22 cellular contexts compared by ENCODE assay signal in the genomic region with DNA sequence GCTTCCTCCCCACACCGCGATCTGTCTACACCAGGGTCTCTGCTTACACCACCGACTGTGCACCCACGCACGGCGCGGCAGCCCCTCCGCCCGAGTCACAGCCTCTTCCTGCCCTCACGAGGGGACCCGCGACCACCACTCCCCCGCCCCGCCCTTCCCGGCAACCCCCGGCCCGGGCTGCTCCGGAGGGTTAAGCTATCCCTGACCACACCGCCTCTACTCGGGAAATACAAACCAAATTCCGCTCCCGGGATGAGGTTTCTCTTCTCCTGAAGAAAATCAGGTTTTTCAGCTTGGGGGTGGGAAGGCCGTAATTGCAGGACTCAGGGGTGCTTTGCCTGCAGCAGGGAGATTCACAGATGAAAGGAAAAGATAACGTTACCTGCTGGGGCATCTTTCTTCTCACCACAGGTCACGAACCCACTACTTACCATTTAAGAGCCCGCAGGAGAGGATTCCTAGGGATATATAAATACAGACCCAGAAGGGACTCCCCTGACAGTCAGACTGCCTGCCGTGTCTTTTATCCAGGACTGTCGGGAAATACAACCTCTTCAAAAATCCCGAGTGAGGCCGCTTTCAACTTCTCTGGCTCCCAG.
A peak's percentile ranks its signal among the peaks of the same experiment; 100 is the strongest.
DNase-seq lines count a peak whose midpoint lies in the region; ATAC-seq and TF ChIP-seq lines count a peak whose summit lies in the region.
"Had no signal": no experiment of that assay in that cellular context is flagged by ENCODE, and none has a peak within 500 bp of the region (broad histone marks: within the 10 kb centered on the region; RNA-seq: fewer than 3 reads in every experiment).

No MANE protein-coding gene starts in this region.

- H2BK20ac ChIP-seq in IMR-90 (ENCODE audit: low read depth, low read length): peak overlapping the region; percentile 75

- peak overlapping the region; percentile 23 for H4K91ac ChIP-seq in IMR-90 (ENCODE audit: insufficient read depth, low read depth, low read length)

- DNase-seq in IMR-90 (no peak), endodermal cell (peak; percentile 83), T1000 (lab: John Stamatoyannopoulos, UW) (no peak), T-helper 17 cell (no peak)
- DNase-seq in activated CD4-positive, CD25-positive, alpha-beta regulatory T cell treated with anti-CD3 and anti-CD28 coated beads, Interleukin-2, amount 50 U/mL, for 72 hours: no peak
- DNase-seq: activated CD4-positive, alpha-beta T cell treated with anti-CD3 and anti-CD28 coated beads for 36 hours; activated CD8-positive, alpha-beta memory T cell treated with anti-CD3 and anti-CD28 coated beads, Interleukin-2, amount 50 U/mL, for 4 hours; activated gamma-delta T cell treated with Interleukin-2 at 50 U/mL for 16 hours; CD4-positive, CD25-positive, alpha-beta regulatory T cell; DMS79; foreskin melanocyte; NCI-H146; NCI-H510A treated with DMSO at 0.1 percent for 48 hours; stimulated activated naive CD8-positive, alpha-beta T cell treated with anti-CD3 and anti-CD28 coated beads, Interleukin-15, Interleukin-2, amounts not matched to agents 100 U/mL and 50 U/mL, for 24 hours had no signal

- no peak for TF ChIP-seq RAD21 in IMR-90 (IDR thresholded peaks at IDR 0.05; ENCODE audit: low read length)

- CTCF ChIA-PET in IMR-90 (lab: Yijun Ruan, JAX): no interaction called here

- H3K4me3 Mint-ChIP-seq in endodermal cell (peak overlapping the region; percentile 41), T-helper 17 cell (no peak overlapping the region)
- H3K4me3 Mint-ChIP-seq: activated CD4-positive, alpha-beta T cell treated with anti-CD3 and anti-CD28 coated beads for 36 hours; CD4-positive, CD25-positive, alpha-beta regulatory T cell; memory B cell had no signal

- no peak for TF ChIP-seq POLR2A in IMR-90 (IDR thresholded peaks at IDR 0.05; ENCODE audit: low read depth, low read length)
- no peak for TF ChIP-seq POLR2A in gastroesophageal sphincter (IDR thresholded peaks at IDR 0.05)

- H3K36me3 ChIP-seq in ACC112 (ENCODE audit: insufficient read depth, low read length) (no peaks in the 10 kb centered on the region), IMR-90 (ENCODE audit: control insufficient read depth, insufficient read depth, low read length) (peaks cover 7% of the 10 kb centered on the region; the same call in 1 of the 2 replicates), endodermal cell (ENCODE audit: control insufficient read depth, insufficient read depth, low read length) (peaks cover 59% of the 10 kb centered on the region), muscle layer of duodenum (ENCODE audit: control insufficient read depth in 1 of 2, insufficient read depth in 2 of 2, low read length in 2 of 2) (peaks cover 0 to 2% of the 10 kb centered on the region in 2 donors), gastroesophageal sphincter (no peaks in the 10 kb centered on the region)
- H3K36me3 ChIP-seq: neutrophil, vagina had no signal

- ATAC-seq in IMR-90 (ENCODE audit: low read depth) (no peak), gastroesophageal sphincter (no peak), T-helper 17 cell (no peak)
- ATAC-seq: A549; activated CD4-positive, alpha-beta T cell treated with anti-CD3 and anti-CD28 coated beads for 36 hours; HCT116; stimulated activated naive CD8-positive, alpha-beta T cell treated with anti-CD3 and anti-CD28 coated beads, Interleukin-15, Interleukin-2, amounts not matched to agents 100 U/mL and 50 U/mL, for 24 hours had no signal

- no peaks in the 10 kb centered on the region for H3K79me2 ChIP-seq in ACC112 (ENCODE audit: control insufficient read depth, insufficient read depth, low read length, unreplicated experiment)

- no peaks in the 10 kb centered on the region for H4K20me1 ChIP-seq in IMR-90 (ENCODE audit: insufficient read depth, low read length)

- WGBS in IMR-90 (ENCODE audit: extremely low coverage in 2 of 2, insufficient read length in 1 of 2), 2 experiments: 70% methylated on average over 7 of the region's 30 CpGs; no CpG with 5 or more reads in 1 of the 2 experiments
- 29 to 31% methylated on average over 9 to 30 of the region's 30 CpGs for WGBS in endodermal cell (ENCODE audit: insufficient coverage in 1 of 2, insufficient read length in 1 of 2), 2 experiments
- WGBS in gastroesophageal sphincter (ENCODE audit: low coverage in 1 of 2), 2 donors: 83% methylated on average over 4 of the region's 30 CpGs; no CpG with 5 or more reads in 1 of the 2 donors

- H2AK5ac ChIP-seq in IMR-90 (ENCODE audit: low read depth, low read length): peak overlapping the region; percentile 67

- H3K27ac Mint-ChIP-seq in endodermal cell (peak overlapping the region; percentile 88), T-helper 17 cell (no peak overlapping the region)
- H3K27ac Mint-ChIP-seq: activated CD4-positive, alpha-beta T cell treated with anti-CD3 and anti-CD28 coated beads for 36 hours; CD4-positive, CD25-positive, alpha-beta regulatory T cell; memory B cell had no signal

- H2BK5ac ChIP-seq in IMR-90 (ENCODE audit: low read depth, low read length, poor library complexity, severe bottlenecking): peak overlapping the region; percentile 27

- H3K23ac ChIP-seq in IMR-90 (ENCODE audit: low read depth, low read length): no peak overlapping the region

- H2AFZ ChIP-seq in ACC112 (ENCODE audit: low read length, unreplicated experiment): no peak overlapping the region
- no peak overlapping the region for H2AFZ ChIP-seq in IMR-90 (replicated peaks; ENCODE audit: low read length, poor library complexity)

- H3K27me3 ChIP-seq in ACC112 (ENCODE audit: insufficient read depth, low read length) (no peaks in the 10 kb centered on the region), IMR-90 (ENCODE audit: control insufficient read depth, insufficient read depth, low read length) (no peaks in the 10 kb centered on the region), endodermal cell (ENCODE audit: control insufficient read depth, insufficient read depth, low read length, poor library complexity, severe bottlenecking) (no peaks in the 10 kb centered on the region), muscle layer of duodenum (ENCODE audit: low read depth, low read length) (no peaks in the 10 kb centered on the region), gastroesophageal sphincter (no peaks in the 10 kb centered on the region)
- H3K27me3 ChIP-seq: vagina had no signal

- H3K27ac ChIP-seq in ACC112 (ENCODE audit: low read depth, low read length): peak overlapping the region; percentile 91
- peak overlapping the region; percentile 86 for H3K27ac ChIP-seq in IMR-90 (ENCODE audit: insufficient read depth, low read length)
- H3K27ac ChIP-seq in endodermal cell (ENCODE audit: low read depth, low read length): peak overlapping the region; percentile 65
- H3K27ac ChIP-seq in muscle layer of duodenum (ENCODE audit: low read length): peak overlapping the region; percentile 10
- H3K27ac ChIP-seq in gastroesophageal sphincter: no peak overlapping the region
- H3K27ac ChIP-seq: A549, neutrophil, vagina had no signal

- H2AK9ac ChIP-seq in IMR-90 (replicated peaks; ENCODE audit: low read depth, low read length, poor library complexity): no peak overlapping the region

- H3K27me3 Mint-ChIP-seq in endodermal cell (ENCODE audit: insufficient read depth): peaks cover 4% of the 10 kb centered on the region
- H3K27me3 Mint-ChIP-seq in T-helper 17 cell: peaks cover 34% of the 10 kb centered on the region

- peak overlapping the region; percentile 43; the same call in 1 of the 2 replicates for H3K14ac ChIP-seq in IMR-90 (replicated peaks; ENCODE audit: low read depth, low read length)

- peak overlapping the region; percentile 39 to 77; a peak in 2 of 4 replicates for H4K8ac ChIP-seq in IMR-90 (ENCODE audit: low read depth in 2 of 2, low read length in 2 of 2)

- H3K9me3 Mint-ChIP-seq in endodermal cell: no peaks in the 10 kb centered on the region
- H3K9me3 Mint-ChIP-seq: CD4-positive, CD25-positive, alpha-beta regulatory T cell; memory B cell had no signal

- H3K9me3 ChIP-seq in IMR-90 (ENCODE audit: control insufficient read depth, insufficient read depth, low read length) (no peaks in the 10 kb centered on the region), endodermal cell (ENCODE audit: control insufficient read depth, low read length) (no peaks in the 10 kb centered on the region), muscle layer of duodenum (ENCODE audit: control insufficient read depth in 1 of 2, low read length in 2 of 2) (no peaks in the 10 kb centered on the region), gastroesophageal sphincter (no peaks in the 10 kb centered on the region), T-helper 17 cell (ENCODE audit: control insufficient read depth, low read length, poor library complexity, severe bottlenecking) (no peaks in the 10 kb centered on the region)
- H3K9me3 ChIP-seq: A549, neutrophil, vagina had no signal

- H3K9me1 ChIP-seq in IMR-90 (ENCODE audit: insufficient read depth, low read length): peaks cover 3% of the 10 kb centered on the region; the same call in 1 of the 2 replicates

- H3K4me1 Mint-ChIP-seq in endodermal cell (peaks cover 85% of the 10 kb centered on the region), T-helper 17 cell (no peaks in the 10 kb centered on the region)
- H3K4me1 Mint-ChIP-seq: activated CD4-positive, alpha-beta T cell treated with anti-CD3 and anti-CD28 coated beads for 36 hours; CD4-positive, CD25-positive, alpha-beta regulatory T cell; memory B cell had no signal

- no peak overlapping the region for H3K4me2 ChIP-seq in IMR-90 (ENCODE audit: low read depth, low read length)
- H3K4me2 ChIP-seq: A549 had no signal

- in situ Hi-C loops in IMR-90 (cut with MboI; ENCODE audit: low sequenced_read_pairs): no loop called here

- H3K18ac ChIP-seq in IMR-90 (ENCODE audit: low read depth, low read length): peak overlapping the region; percentile 71; the same call in 1 of the 2 replicates

- H3K4me3 ChIP-seq in ACC112 (ENCODE audit: low read depth, low read length) (peak overlapping the region; percentile 1; the same call in 1 of the 2 replicates), IMR-90 (ENCODE audit: insufficient read depth, low read depth, low read length) (no peak overlapping the region), endodermal cell (ENCODE audit: low read length) (peak overlapping the region; percentile 25), muscle layer of duodenum (ENCODE audit: low read depth in 1 of 2, low read length in 2 of 2) (no peak overlapping the region), gastroesophageal sphincter (no peak overlapping the region)
- H3K4me3 ChIP-seq: A549 had no signal

- no peaks in the 10 kb centered on the region for H3K79me1 ChIP-seq in IMR-90 (ENCODE audit: low read depth in 1 of 2, low read length in 2 of 2)

- peaks cover 32% of the 10 kb centered on the region for H3K4me1 ChIP-seq in ACC112 (ENCODE audit: control insufficient read depth, insufficient read depth, low read length, unreplicated experiment)
- peaks cover 22% of the 10 kb centered on the region; the same call in 1 of the 2 replicates for H3K4me1 ChIP-seq in IMR-90 (ENCODE audit: control insufficient read depth, insufficient read depth, low read length)
- peaks cover 65% of the 10 kb centered on the region for H3K4me1 ChIP-seq in endodermal cell (ENCODE audit: control insufficient read depth, insufficient read depth, low read length)
- peaks cover 0 to 31% of the 10 kb centered on the region in 2 donors for H3K4me1 ChIP-seq in muscle layer of duodenum (ENCODE audit: control insufficient read depth in 1 of 2, insufficient read depth in 2 of 2, low read length in 2 of 2)
- peaks cover 0 to 53% (median 9%) of the 10 kb centered on the region in 3 donors for H3K4me1 ChIP-seq in gastroesophageal sphincter
- H3K4me1 ChIP-seq: A549 had no signal

- H3K36me3 Mint-ChIP-seq in endodermal cell (ENCODE audit: low read depth) (peaks cover 26% of the 10 kb centered on the region), T-helper 17 cell (ENCODE audit: low read depth) (no peaks in the 10 kb centered on the region)
- H3K36me3 Mint-ChIP-seq: CD4-positive, CD25-positive, alpha-beta regulatory T cell; memory B cell had no signal

- H4K5ac ChIP-seq in IMR-90 (ENCODE audit: low read depth, low read length): peak overlapping the region; percentile 46; the same call in 1 of the 2 replicates

- TF ChIP-seq CTCF in IMR-90 (conservative IDR thresholded peaks at IDR 0.05; ENCODE audit: low read depth, low read length) (no peak), endodermal cell (conservative IDR thresholded peaks at IDR 0.05) (no peak), gastroesophageal sphincter (IDR thresholded peaks at IDR 0.05) (no peak)

- TF ChIP-seq EP300 in gastroesophageal sphincter (IDR thresholded peaks at IDR 0.05): no peak

- POLR2A ChIA-PET in IMR-90 (lab: Charles Lee; ENCODE audit: unreplicated experiment): interaction anchor here (0.6 kb wide), 1 partner anchor 10 kb away, joined by 5 read pairs; no protein-coding TSS in a partner anchor

- dilution Hi-C loops in IMR-90 (cut with HindIII; ENCODE audit: low sequenced_read_pairs, unreplicated experiment): no loop called here

- peak overlapping the region; percentile 75 for H3K4ac ChIP-seq in IMR-90 (ENCODE audit: low read depth, low read length)

- H2BK15ac ChIP-seq in IMR-90 (ENCODE audit: low read depth, low read length): no peak overlapping the region; the same call in 2 of the 3 replicates

- intact Hi-C loops in IMR-90 (cut with micrococcal nuclease): no loop called here

- 0 out of 2 replicates have a peak overlapping the region, but pooled peaks have one; percentile 3 for H3K9ac ChIP-seq in IMR-90 (ENCODE audit: low read depth, low read length)
- H3K9ac ChIP-seq in endodermal cell (ENCODE audit: extremely low read depth, low read length, poor library complexity, severe bottlenecking): no peak overlapping the region

- peak overlapping the region; percentile 43 for H2BK120ac ChIP-seq in IMR-90 (ENCODE audit: low read depth, low read length)

- BruUV-seq in IMR-90 (replicated peaks; lab: Mats Ljungman, UMichigan): no TSS peak

- no peak overlapping the region for H3K56ac ChIP-seq in IMR-90 (ENCODE audit: extremely low read depth, insufficient read depth, low read length)

Comparison
In these comparisons a context has a peak if more than half of its experiments do, and no peak if none do; other contexts are left out.
1. H3K27ac ChIP-seq: peak in ACC112 (single experiment), IMR-90 (single experiment), endodermal cell (single experiment) and muscle layer of duodenum (single experiment); none in gastroesophageal sphincter (0 of 4).
2. H3K4me3 ChIP-seq: peak in ACC112 (single experiment) and endodermal cell (single experiment); none in IMR-90 (single experiment), muscle layer of duodenum (0 of 2) and gastroesophageal sphincter (0 of 2).